Comparison of ENCODE assay signal across 1 cellular context in the genomic region with DNA sequence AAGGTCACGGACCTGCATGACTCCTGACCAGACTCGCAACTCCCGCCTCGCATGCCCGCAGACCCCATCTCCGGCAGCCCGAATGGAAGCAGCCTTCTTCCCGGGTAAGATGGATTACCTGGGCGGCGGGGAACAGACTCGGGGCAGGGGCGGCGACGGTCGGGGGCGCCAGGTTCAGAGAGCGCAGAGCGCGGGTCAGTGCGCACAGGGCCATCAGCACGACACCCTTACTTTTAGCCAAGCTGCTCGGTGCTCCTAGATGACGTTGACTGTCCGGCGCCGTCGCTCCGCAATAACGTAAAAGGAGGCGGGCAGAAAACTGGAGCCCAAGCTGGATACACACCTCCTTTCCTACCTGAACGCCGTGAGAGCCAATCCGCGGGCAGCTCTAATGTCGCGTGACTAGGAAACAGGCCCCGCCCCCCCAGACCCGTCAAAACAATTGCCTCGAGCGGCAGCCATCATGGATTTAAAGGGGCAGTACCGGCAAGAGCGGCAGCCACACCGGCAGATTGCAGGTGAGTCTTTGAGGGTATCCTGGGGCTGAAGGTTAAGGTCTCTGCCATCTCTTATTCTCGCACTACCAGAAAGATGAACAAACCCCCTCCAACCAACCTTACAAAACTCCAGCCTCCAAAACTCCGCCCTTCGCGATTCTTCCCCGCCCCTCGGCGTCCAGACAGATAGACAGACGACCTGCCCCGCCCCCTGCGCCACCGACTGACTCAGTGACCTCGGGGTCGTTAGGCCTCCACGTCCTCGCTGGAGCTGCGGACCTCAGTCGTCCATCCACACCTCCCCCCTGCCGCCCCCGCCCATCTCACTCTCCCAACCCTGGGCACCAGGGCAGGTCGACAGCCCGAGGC.
A peak's percentile ranks its signal among the peaks of the same experiment; 100 is the strongest.
TF ChIP-seq lines count a peak whose summit lies in the region.

A gene (plus strand): TSS at position 464 of the 866 bp plus-strand sequence. CDS start 1,705 bp downstream, outside the sequence.
A gene (minus strand): TSS at position 267 of the 866 bp plus-strand sequence. CDS start 53 bp downstream, at position 214.

TF ChIP-seq in K562, 482 proteins besides CTCF, POLR2A, EP300 and RAD21 (continued from another document and continues in another):
- TF ChIP-seq ZNF76 (CRISPR knock-in tag; IDR thresholded peaks at IDR 0.05; ENCODE audit: borderline replicate concordance), result no peak
- peak; percentile 84 for TF ChIP-seq EGR1 (conservative IDR thresholded peaks at IDR 0.05)
- TF ChIP-seq ZNF408 (CRISPR knock-in tag; IDR thresholded peaks at IDR 0.05; ENCODE audit: low read depth), result no peak
- TF ChIP-seq ZNF174 (CRISPR knock-in tag; IDR thresholded peaks at IDR 0.05), result no peak
- no peak; a peak in 1 of 4 replicates for TF ChIP-seq ETV6 (IDR thresholded peaks at IDR 0.05; ENCODE audit: borderline replicate concordance in 1 of 2, low read depth in 2 of 2, low read length in 1 of 2)
- no peak for TF ChIP-seq ETV6 (CRISPR knock-in tag; IDR thresholded peaks at IDR 0.05; ENCODE audit: borderline replicate concordance)
- TF ChIP-seq, protein P1, sequence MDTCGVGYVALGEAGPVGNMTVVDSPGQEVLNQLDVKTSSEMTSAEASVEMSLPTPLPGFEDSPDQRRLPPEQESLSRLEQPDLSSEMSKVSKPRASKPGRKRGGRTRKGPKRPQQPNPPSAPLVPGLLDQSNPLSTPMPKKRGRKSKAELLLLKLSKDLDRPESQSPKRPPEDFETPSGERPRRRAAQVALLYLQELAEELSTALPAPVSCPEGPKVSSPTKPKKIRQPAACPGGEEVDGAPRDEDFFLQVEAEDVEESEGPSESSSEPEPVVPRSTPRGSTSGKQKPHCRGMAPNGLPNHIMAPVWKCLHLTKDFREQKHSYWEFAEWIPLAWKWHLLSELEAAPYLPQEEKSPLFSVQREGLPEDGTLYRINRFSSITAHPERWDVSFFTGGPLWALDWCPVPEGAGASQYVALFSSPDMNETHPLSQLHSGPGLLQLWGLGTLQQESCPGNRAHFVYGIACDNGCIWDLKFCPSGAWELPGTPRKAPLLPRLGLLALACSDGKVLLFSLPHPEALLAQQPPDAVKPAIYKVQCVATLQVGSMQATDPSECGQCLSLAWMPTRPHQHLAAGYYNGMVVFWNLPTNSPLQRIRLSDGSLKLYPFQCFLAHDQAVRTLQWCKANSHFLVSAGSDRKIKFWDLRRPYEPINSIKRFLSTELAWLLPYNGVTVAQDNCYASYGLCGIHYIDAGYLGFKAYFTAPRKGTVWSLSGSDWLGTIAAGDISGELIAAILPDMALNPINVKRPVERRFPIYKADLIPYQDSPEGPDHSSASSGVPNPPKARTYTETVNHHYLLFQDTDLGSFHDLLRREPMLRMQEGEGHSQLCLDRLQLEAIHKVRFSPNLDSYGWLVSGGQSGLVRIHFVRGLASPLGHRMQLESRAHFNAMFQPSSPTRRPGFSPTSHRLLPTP (IDR thresholded peaks at IDR 0.05; ENCODE audit: borderline replicate concordance, extremely low read depth, insufficient read length), result no peak
- TF ChIP-seq HCFC1 (IDR thresholded peaks at IDR 0.05; ENCODE audit: low read depth, low read length), result peak; percentile 89
- no peak for TF ChIP-seq ZNF143 (CRISPR knock-in tag; IDR thresholded peaks at IDR 0.05)
- TF ChIP-seq SRSF3 (IDR thresholded peaks at IDR 0.05; ENCODE audit: insufficient read depth, low read length), result no peak
- no peak for TF ChIP-seq TEAD4 (IDR thresholded peaks at IDR 0.05; ENCODE audit: low read length)
- TF ChIP-seq TEAD4 (CRISPR knock-in tag; IDR thresholded peaks at IDR 0.05; ENCODE audit: borderline replicate concordance), result no peak
- TF ChIP-seq POLR3G (IDR thresholded peaks at IDR 0.05; ENCODE audit: extremely low read depth, insufficient read length, insufficient replicate concordance), result no peak
- TF ChIP-seq BMI1 (IDR thresholded peaks at IDR 0.05; ENCODE audit: low read length), result no peak
- no peak for TF ChIP-seq TCFL5 (CRISPR knock-in tag; conservative IDR thresholded peaks at IDR 0.05)
- TF ChIP-seq CBFB (CRISPR knock-in tag; IDR thresholded peaks at IDR 0.05), result no peak
- TF ChIP-seq EP400 (IDR thresholded peaks at IDR 0.05), result peak; percentile 94
- TF ChIP-seq ZNF184 (CRISPR knock-in tag; IDR thresholded peaks at IDR 0.05), result no peak
- no peak for TF ChIP-seq IRF2 (CRISPR knock-in tag; IDR thresholded peaks at IDR 0.05)
- peak; percentile 88 for TF ChIP-seq CHD2 (IDR thresholded peaks at IDR 0.05; ENCODE audit: low read depth, low read length)
- TF ChIP-seq TCF3 (CRISPR knock-in tag; IDR thresholded peaks at IDR 0.05), result no peak
- peak; percentile 90; the same call in 1 of the 2 replicates for TF ChIP-seq ZBTB7A (IDR thresholded peaks at IDR 0.05; ENCODE audit: borderline replicate concordance, control insufficient read depth, low read depth, low read length)
- no peak for TF ChIP-seq ZNF551 (CRISPR knock-in tag; IDR thresholded peaks at IDR 0.05)
- TF ChIP-seq, protein P2, sequence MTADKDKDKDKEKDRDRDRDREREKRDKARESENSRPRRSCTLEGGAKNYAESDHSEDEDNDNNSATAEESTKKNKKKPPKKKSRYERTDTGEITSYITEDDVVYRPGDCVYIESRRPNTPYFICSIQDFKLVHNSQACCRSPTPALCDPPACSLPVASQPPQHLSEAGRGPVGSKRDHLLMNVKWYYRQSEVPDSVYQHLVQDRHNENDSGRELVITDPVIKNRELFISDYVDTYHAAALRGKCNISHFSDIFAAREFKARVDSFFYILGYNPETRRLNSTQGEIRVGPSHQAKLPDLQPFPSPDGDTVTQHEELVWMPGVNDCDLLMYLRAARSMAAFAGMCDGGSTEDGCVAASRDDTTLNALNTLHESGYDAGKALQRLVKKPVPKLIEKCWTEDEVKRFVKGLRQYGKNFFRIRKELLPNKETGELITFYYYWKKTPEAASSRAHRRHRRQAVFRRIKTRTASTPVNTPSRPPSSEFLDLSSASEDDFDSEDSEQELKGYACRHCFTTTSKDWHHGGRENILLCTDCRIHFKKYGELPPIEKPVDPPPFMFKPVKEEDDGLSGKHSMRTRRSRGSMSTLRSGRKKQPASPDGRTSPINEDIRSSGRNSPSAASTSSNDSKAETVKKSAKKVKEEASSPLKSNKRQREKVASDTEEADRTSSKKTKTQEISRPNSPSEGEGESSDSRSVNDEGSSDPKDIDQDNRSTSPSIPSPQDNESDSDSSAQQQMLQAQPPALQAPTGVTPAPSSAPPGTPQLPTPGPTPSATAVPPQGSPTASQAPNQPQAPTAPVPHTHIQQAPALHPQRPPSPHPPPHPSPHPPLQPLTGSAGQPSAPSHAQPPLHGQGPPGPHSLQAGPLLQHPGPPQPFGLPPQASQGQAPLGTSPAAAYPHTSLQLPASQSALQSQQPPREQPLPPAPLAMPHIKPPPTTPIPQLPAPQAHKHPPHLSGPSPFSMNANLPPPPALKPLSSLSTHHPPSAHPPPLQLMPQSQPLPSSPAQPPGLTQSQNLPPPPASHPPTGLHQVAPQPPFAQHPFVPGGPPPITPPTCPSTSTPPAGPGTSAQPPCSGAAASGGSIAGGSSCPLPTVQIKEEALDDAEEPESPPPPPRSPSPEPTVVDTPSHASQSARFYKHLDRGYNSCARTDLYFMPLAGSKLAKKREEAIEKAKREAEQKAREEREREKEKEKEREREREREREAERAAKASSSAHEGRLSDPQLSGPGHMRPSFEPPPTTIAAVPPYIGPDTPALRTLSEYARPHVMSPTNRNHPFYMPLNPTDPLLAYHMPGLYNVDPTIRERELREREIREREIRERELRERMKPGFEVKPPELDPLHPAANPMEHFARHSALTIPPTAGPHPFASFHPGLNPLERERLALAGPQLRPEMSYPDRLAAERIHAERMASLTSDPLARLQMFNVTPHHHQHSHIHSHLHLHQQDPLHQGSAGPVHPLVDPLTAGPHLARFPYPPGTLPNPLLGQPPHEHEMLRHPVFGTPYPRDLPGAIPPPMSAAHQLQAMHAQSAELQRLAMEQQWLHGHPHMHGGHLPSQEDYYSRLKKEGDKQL (CRISPR knock-in tag; IDR thresholded peaks at IDR 0.05; ENCODE audit: borderline replicate concordance), result no peak
- TF ChIP-seq, protein P3, sequence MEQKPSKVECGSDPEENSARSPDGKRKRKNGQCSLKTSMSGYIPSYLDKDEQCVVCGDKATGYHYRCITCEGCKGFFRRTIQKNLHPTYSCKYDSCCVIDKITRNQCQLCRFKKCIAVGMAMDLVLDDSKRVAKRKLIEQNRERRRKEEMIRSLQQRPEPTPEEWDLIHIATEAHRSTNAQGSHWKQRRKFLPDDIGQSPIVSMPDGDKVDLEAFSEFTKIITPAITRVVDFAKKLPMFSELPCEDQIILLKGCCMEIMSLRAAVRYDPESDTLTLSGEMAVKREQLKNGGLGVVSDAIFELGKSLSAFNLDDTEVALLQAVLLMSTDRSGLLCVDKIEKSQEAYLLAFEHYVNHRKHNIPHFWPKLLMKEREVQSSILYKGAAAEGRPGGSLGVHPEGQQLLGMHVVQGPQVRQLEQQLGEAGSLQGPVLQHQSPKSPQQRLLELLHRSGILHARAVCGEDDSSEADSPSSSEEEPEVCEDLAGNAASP (IDR thresholded peaks at IDR 0.05), result no peak
- TF ChIP-seq CHCHD3 (CRISPR knock-in tag; IDR thresholded peaks at IDR 0.05), result no peak; the same call in 1 of the 2 replicates
- peak; percentile 63; the same call in 1 of the 2 replicates for TF ChIP-seq DIDO1 (tag; IDR thresholded peaks at IDR 0.05; ENCODE audit: low read depth)
- no peak for TF ChIP-seq CBFA2T2 (conservative IDR thresholded peaks at IDR 0.05)
- TF ChIP-seq CBX8 (IDR thresholded peaks at IDR 0.05; ENCODE audit: borderline replicate concordance, extremely low read depth, low read depth, low read length, poor library complexity, severe bottlenecking), result no peak
- peak; percentile 99 for TF ChIP-seq ATF1 (CRISPR knock-in tag; IDR thresholded peaks at IDR 0.05)
- TF ChIP-seq ATF1 (tag; IDR thresholded peaks at IDR 0.05), result peak; percentile 100
- TF ChIP-seq HEY1 (CRISPR knock-in tag; IDR thresholded peaks at IDR 0.05; ENCODE audit: borderline replicate concordance), result no peak
- TF ChIP-seq CBX2 (IDR thresholded peaks at IDR 0.05; ENCODE audit: insufficient read depth, low read length, poor library complexity, severe bottlenecking), result no peak
- TF ChIP-seq YBX1 (IDR thresholded peaks at IDR 0.05), result no peak
- TF ChIP-seq, protein P4, sequence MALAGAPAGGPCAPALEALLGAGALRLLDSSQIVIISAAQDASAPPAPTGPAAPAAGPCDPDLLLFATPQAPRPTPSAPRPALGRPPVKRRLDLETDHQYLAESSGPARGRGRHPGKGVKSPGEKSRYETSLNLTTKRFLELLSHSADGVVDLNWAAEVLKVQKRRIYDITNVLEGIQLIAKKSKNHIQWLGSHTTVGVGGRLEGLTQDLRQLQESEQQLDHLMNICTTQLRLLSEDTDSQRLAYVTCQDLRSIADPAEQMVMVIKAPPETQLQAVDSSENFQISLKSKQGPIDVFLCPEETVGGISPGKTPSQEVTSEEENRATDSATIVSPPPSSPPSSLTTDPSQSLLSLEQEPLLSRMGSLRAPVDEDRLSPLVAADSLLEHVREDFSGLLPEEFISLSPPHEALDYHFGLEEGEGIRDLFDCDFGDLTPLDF (CRISPR knock-in tag; IDR thresholded peaks at IDR 0.05), result peak; percentile 57; the same call in 1 of the 2 replicates
- TF ChIP-seq GTF2F1 (IDR thresholded peaks at IDR 0.05; ENCODE audit: low read depth, low read length), result peak; percentile 49; the same call in 1 of the 2 replicates
- no peak for TF ChIP-seq ZSCAN32 (CRISPR knock-in tag; IDR thresholded peaks at IDR 0.05)
- TF ChIP-seq HMGN3 (IDR thresholded peaks at IDR 0.05; ENCODE audit: borderline replicate concordance, extremely low read depth, insufficient read length, low read depth, low read length), result peak; percentile 57
- peak in 1 of 2 experiments; percentile 51; a peak in 1 of 4 replicates for TF ChIP-seq FOXA3 (CRISPR knock-in tag; conservative IDR thresholded peaks at IDR 0.05 in 1 of 2, IDR thresholded peaks at IDR 0.05 in 1 of 2)
- TF ChIP-seq CEBPG (CRISPR knock-in tag; IDR thresholded peaks at IDR 0.05), result peak; percentile 14; the same call in 1 of the 2 replicates
- no peak for TF ChIP-seq CEBPG (tag; conservative IDR thresholded peaks at IDR 0.05 in 1 of 2, IDR thresholded peaks at IDR 0.05 in 1 of 2)
- no peak for TF ChIP-seq ZNF589 (CRISPR knock-in tag; IDR thresholded peaks at IDR 0.05; ENCODE audit: low read depth)
- TF ChIP-seq, protein P5, sequence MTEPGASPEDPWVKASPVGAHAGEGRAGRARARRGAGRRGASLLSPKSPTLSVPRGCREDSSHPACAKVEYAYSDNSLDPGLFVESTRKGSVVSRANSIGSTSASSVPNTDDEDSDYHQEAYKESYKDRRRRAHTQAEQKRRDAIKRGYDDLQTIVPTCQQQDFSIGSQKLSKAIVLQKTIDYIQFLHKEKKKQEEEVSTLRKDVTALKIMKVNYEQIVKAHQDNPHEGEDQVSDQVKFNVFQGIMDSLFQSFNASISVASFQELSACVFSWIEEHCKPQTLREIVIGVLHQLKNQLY (CRISPR knock-in tag; conservative IDR thresholded peaks at IDR 0.05), result no peak
- TF ChIP-seq, protein P6, sequence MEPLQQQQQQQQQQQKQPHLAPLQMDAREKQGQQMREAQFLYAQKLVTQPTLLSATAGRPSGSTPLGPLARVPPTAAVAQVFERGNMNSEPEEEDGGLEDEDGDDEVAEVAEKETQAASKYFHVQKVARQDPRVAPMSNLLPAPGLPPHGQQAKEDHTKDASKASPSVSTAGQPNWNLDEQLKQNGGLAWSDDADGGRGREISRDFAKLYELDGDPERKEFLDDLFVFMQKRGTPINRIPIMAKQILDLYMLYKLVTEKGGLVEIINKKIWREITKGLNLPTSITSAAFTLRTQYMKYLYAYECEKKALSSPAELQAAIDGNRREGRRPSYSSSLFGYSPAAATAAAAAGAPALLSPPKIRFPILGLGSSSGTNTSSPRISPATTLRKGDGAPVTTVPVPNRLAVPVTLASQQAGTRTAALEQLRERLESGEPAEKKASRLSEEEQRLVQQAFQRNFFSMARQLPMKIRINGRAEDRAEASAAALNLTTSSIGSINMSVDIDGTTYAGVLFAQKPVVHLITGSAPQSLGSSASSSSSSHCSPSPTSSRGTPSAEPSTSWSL (CRISPR knock-in tag; IDR thresholded peaks at IDR 0.05; ENCODE audit: borderline replicate concordance), result no peak
